ENCODE assay signal across 8 cellular contexts in genomic region chr7:37284805-37285211, GRCh38.
A peak's percentile ranks its signal among the peaks of the same experiment; 100 is the strongest.
DNase-seq lines count a peak whose midpoint lies in the region; ATAC-seq and TF ChIP-seq lines count a peak whose summit lies in the region.

No MANE protein-coding gene starts in this region.

- no TSS peak for BruUV-seq in PC-3 (replicated peaks; lab: Mats Ljungman, UMichigan)

- H3K9ac ChIP-seq in PC-3 (ENCODE audit: low read length) (no peak overlapping the region), smooth muscle cell (ENCODE audit: low read depth) (no peak overlapping the region)

- intact Hi-C loops in PC-3 (cut with micrococcal nuclease) = no loop called here

- ATAC-seq in GM23338 = peak; percentile 88
- no peak for ATAC-seq in PC-3
- ATAC-seq in omental fat pad (ENCODE audit: low FRiP score) = no peak

- H2AFZ ChIP-seq in GM23338 (no peak overlapping the region), PC-3 (ENCODE audit: low read length) (no peak overlapping the region), smooth muscle cell (ENCODE audit: low read depth) (no peak overlapping the region)

- H3K4me3 ChIP-seq in BE2C (ENCODE audit: low read depth, low read length) = no peak overlapping the region
- H3K4me3 ChIP-seq in GM23338 = no peak overlapping the region
- H3K4me3 ChIP-seq in PC-3 (ENCODE audit: low read length) = no peak overlapping the region
- no peak overlapping the region for H3K4me3 ChIP-seq in smooth muscle cell

- H3K9me3 Mint-ChIP-seq in GM23338 = peaks cover 3% of the 10 kb centered on the region; the same call in 1 of the 3 replicates

- no peak overlapping the region for H3K4me3 Mint-ChIP-seq in GM23338

- 72% methylated on average over 6 of the region's 6 CpGs for WGBS in smooth muscle cell (ENCODE audit: low lambda C conversion rate)

- H3F3A ChIP-seq in GM23338 (replicated peaks; ENCODE audit: low read depth) = no peaks in the 10 kb centered on the region
- no peaks in the 10 kb centered on the region for H3F3A ChIP-seq in PC-3 (ENCODE audit: low read length, unreplicated experiment)
- H3F3A ChIP-seq in smooth muscle cell (ENCODE audit: low read depth) = peaks cover 4% of the 10 kb centered on the region

- CTCF ChIA-PET in PC-3 (lab: Charles Lee) = no interaction called here

- 0 out of 2 replicates have a peak, but pooled peaks cover 2% of the 10 kb centered on the region for H3K4me1 ChIP-seq in BE2C
- no peaks in the 10 kb centered on the region for H3K4me1 ChIP-seq in GM23338 (ENCODE audit: insufficient read depth)
- H3K4me1 ChIP-seq in PC-3 (ENCODE audit: insufficient read depth, low read length) = no peaks in the 10 kb centered on the region
- H3K4me1 ChIP-seq in smooth muscle cell (ENCODE audit: low read depth) = peaks cover 9% of the 10 kb centered on the region

- no peak overlapping the region for H3K4me2 ChIP-seq in GM23338
- no peak overlapping the region for H3K4me2 ChIP-seq in PC-3 (ENCODE audit: low read length)
- H3K4me2 ChIP-seq in smooth muscle cell = no peak overlapping the region

- H3K79me2 ChIP-seq in GM23338 (replicated peaks; ENCODE audit: insufficient read depth) = no peaks in the 10 kb centered on the region
- H3K79me2 ChIP-seq in PC-3 (ENCODE audit: low read length) = no peaks in the 10 kb centered on the region
- no peaks in the 10 kb centered on the region for H3K79me2 ChIP-seq in smooth muscle cell (ENCODE audit: low read depth)

- H3K27ac Mint-ChIP-seq in GM23338 = no peak overlapping the region

- peaks cover 4% of the 10 kb centered on the region for H3K27me3 Mint-ChIP-seq in GM23338 (ENCODE audit: insufficient read depth, low read depth, poor library complexity)

- TF ChIP-seq CTCF in BE2C (IDR thresholded peaks at IDR 0.05; ENCODE audit: low read depth, low read length) = peak; percentile 96
- peak; percentile 92 to 93 for TF ChIP-seq CTCF in GM23338 (conservative IDR thresholded peaks at IDR 0.05; ENCODE audit: low read depth in 2 of 2)
- peak; percentile 51 for TF ChIP-seq CTCF in PC-3 (conservative IDR thresholded peaks at IDR 0.05; ENCODE audit: low read depth, low read length)
- TF ChIP-seq CTCF in smooth muscle cell (IDR thresholded peaks at IDR 0.05; ENCODE audit: borderline replicate concordance, insufficient read depth, poor library complexity, severe bottlenecking) = peak; percentile 81
- TF ChIP-seq CTCF in omental fat pad (IDR thresholded peaks at IDR 0.05) = no peak

- H3K27me3 ChIP-seq in BE2C (no peaks in the 10 kb centered on the region), GM23338 (ENCODE audit: insufficient read depth) (no peaks in the 10 kb centered on the region), PC-3 (ENCODE audit: low read length) (no peaks in the 10 kb centered on the region), smooth muscle cell (ENCODE audit: low read depth) (no peaks in the 10 kb centered on the region)

- DNase-seq in BE2C = peak; percentile 67
- DNase-seq in GM23338 (ENCODE audit: low spot score) = peak; percentile 78
- DNase-seq in PC-3 = peak; percentile 36
- DNase-seq in iPS DF 4.7 (ENCODE audit: extremely low read depth, low spot score) = peak; percentile 44
- peak; percentile 3 for DNase-seq in smooth muscle cell (lab: John Stamatoyannopoulos, UW; ENCODE audit: unreplicated experiment)
- DNase-seq in KG1 (lab: John Stamatoyannopoulos, UW) = no peak
- DNase-seq in omental fat pad (ENCODE audit: low spot score) = no peak

- H4K20me1 ChIP-seq in GM23338 (replicated peaks; ENCODE audit: insufficient read depth) = no peaks in the 10 kb centered on the region
- no peaks in the 10 kb centered on the region for H4K20me1 ChIP-seq in PC-3 (ENCODE audit: low read length)
- H4K20me1 ChIP-seq in smooth muscle cell (ENCODE audit: low read depth) = no peaks in the 10 kb centered on the region

- peaks cover 34% of the 10 kb centered on the region for H3K4me1 Mint-ChIP-seq in GM23338

- H3K36me3 ChIP-seq in BE2C (no peaks in the 10 kb centered on the region), GM23338 (ENCODE audit: insufficient read depth) (no peaks in the 10 kb centered on the region), PC-3 (ENCODE audit: low read depth, low read length) (no peaks in the 10 kb centered on the region; the same call in 1 of the 2 replicates), smooth muscle cell (ENCODE audit: low read depth) (no peaks in the 10 kb centered on the region)

- H3K36me3 Mint-ChIP-seq in GM23338 (ENCODE audit: low read depth) = peaks cover 5% of the 10 kb centered on the region; the same call in 2 of the 3 replicates

- POLR2A ChIA-PET in PC-3 (lab: Charles Lee; ENCODE audit: unreplicated experiment) = no interaction called here

- H3K9me2 ChIP-seq in GM23338 (ENCODE audit: insufficient read depth) = peaks cover 3% of the 10 kb centered on the region; the same call in 1 of the 2 replicates
- no peaks in the 10 kb centered on the region for H3K9me2 ChIP-seq in PC-3 (replicated peaks; ENCODE audit: low read length)

- H3K27ac ChIP-seq in GM23338 (ENCODE audit: low read depth) (no peak overlapping the region), PC-3 (ENCODE audit: low read length) (no peak overlapping the region), angular gyrus (ENCODE audit: low read depth, low read length) (peak overlapping the region; percentile 99), smooth muscle cell (ENCODE audit: low read depth) (no peak overlapping the region)

- H3K9me3 ChIP-seq in BE2C (no peaks in the 10 kb centered on the region), PC-3 (ENCODE audit: low read length) (no peaks in the 10 kb centered on the region), smooth muscle cell (replicated peaks; ENCODE audit: low read depth) (no peaks in the 10 kb centered on the region)

TF ChIP-seq in GM23338, 12 proteins besides CTCF, POLR2A, EP300 and RAD21 (continues in another document):
- TF ChIP-seq, protein P1, sequence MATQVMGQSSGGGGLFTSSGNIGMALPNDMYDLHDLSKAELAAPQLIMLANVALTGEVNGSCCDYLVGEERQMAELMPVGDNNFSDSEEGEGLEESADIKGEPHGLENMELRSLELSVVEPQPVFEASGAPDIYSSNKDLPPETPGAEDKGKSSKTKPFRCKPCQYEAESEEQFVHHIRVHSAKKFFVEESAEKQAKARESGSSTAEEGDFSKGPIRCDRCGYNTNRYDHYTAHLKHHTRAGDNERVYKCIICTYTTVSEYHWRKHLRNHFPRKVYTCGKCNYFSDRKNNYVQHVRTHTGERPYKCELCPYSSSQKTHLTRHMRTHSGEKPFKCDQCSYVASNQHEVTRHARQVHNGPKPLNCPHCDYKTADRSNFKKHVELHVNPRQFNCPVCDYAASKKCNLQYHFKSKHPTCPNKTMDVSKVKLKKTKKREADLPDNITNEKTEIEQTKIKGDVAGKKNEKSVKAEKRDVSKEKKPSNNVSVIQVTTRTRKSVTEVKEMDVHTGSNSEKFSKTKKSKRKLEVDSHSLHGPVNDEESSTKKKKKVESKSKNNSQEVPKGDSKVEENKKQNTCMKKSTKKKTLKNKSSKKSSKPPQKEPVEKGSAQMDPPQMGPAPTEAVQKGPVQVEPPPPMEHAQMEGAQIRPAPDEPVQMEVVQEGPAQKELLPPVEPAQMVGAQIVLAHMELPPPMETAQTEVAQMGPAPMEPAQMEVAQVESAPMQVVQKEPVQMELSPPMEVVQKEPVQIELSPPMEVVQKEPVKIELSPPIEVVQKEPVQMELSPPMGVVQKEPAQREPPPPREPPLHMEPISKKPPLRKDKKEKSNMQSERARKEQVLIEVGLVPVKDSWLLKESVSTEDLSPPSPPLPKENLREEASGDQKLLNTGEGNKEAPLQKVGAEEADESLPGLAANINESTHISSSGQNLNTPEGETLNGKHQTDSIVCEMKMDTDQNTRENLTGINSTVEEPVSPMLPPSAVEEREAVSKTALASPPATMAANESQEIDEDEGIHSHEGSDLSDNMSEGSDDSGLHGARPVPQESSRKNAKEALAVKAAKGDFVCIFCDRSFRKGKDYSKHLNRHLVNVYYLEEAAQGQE (IDR thresholded peaks at IDR 0.05; ENCODE audit: unreplicated experiment) = no peak

Comparison
In these comparisons a context has a peak if more than half of its experiments do, and no peak if none do; other contexts are left out.
1. DNase-seq: peak in BE2C (single experiment), GM23338 (single experiment), PC-3 (single experiment), iPS DF 4.7 (single experiment) and smooth muscle cell (single experiment); none in KG1 (single experiment) and omental fat pad (single experiment).
2. CTCF ChIP-seq: peak in BE2C (single experiment), GM23338 (2 of 2), PC-3 (single experiment) and smooth muscle cell (single experiment); none in omental fat pad (0 of 3).